Comparison of ENCODE assay signal across 21 cellular contexts in genomic region chr1:205348559-205349477, GRCh38. TPM values are rescaled to one million over a fixed set of nuclear protein-coding genes. Genes with fewer than 3 reads are reported as not detected.
DNase-seq lines count a peak whose midpoint lies in the region; ATAC-seq, FAIRE-seq and TF ChIP-seq lines count a peak whose summit lies in the region.
"Had no signal": no experiment of that assay in that cellular context is flagged by ENCODE, and none has a peak within 500 bp of the region (broad histone marks: within the 10 kb centered on the region; RNA-seq: fewer than 3 reads in every experiment).

No MANE protein-coding gene starts in this region.

- H3K4me2 ChIP-seq in K562 (ENCODE audit: insufficient read depth, low read length) (no peak overlapping the region), trophoblast cell (ENCODE audit: low read length) (no peak overlapping the region)

- POLR2A ChIA-PET in K562 (lab: Yijun Ruan, JAX) = interaction anchor here (0.6 to 1.5 kb wide), 5 partner anchors 12 to 1380 kb away, joined by 3 to 4 read pairs (median 3); no protein-coding TSS in a partner anchor

- H3K27me3 ChIP-seq in K562 (ENCODE audit: control insufficient read depth in 2 of 2, insufficient read depth in 2 of 2, low read length in 2 of 2) = peaks cover 45 to 81% of the 10 kb centered on the region in 2 experiments; a peak in 4 of 5 replicates
- H3K27me3 ChIP-seq in trophoblast cell (ENCODE audit: insufficient read depth, low read length) = peaks cover 6% of the 10 kb centered on the region

- H3K9me3 ChIP-seq in K562 (replicated peaks; ENCODE audit: control insufficient read depth, insufficient read depth, low read depth, low read length) (no peaks in the 10 kb centered on the region), trophoblast cell (ENCODE audit: insufficient read depth, low read depth, low read length) (peaks cover 3% of the 10 kb centered on the region)
- H3K9me3 ChIP-seq: neutrophil, SJSA1 had no signal

- TF ChIP-seq POLR2A in K562 (conservative IDR thresholded peaks at IDR 0.05) = no peak

- CTCF ChIA-PET in K562 (lab: Yijun Ruan, JAX; ENCODE audit: low intra/inter-chr PET ratio) = no interaction called here

- peak overlapping the region; percentile 30 for H4K91ac ChIP-seq in trophoblast cell (ENCODE audit: low read depth, low read length)

- WGBS in K562 (ENCODE audit: insufficient coverage, low coverage, missing lambda C conversion rate) = 0% methylated on average over 5 of the region's 5 CpGs
- WGBS in trophoblast cell (ENCODE audit: extremely low coverage, insufficient coverage, insufficient read length) = no CpG with 5 or more reads among the region's 5 CpGs

- no peak overlapping the region for H3K18ac ChIP-seq in trophoblast cell (ENCODE audit: low read length)

- H3K4me3 ChIP-seq in K562 (no peak overlapping the region), trophoblast cell (ENCODE audit: low read depth, low read length) (no peak overlapping the region)
- H3K4me3 ChIP-seq: SJSA1 had no signal

- no peak overlapping the region for H3K4ac ChIP-seq in trophoblast cell (ENCODE audit: low read depth, low read length)

- ATAC-seq in K562 (no peak), GM18511 (IDR thresholded peaks at IDR 0.05; ENCODE audit: unreplicated experiment) (no peak), GM21447 (IDR thresholded peaks at IDR 0.05; ENCODE audit: unreplicated experiment) (no peak)
- ATAC-seq: sciatic nerve had no signal

- H4K20me1 ChIP-seq in K562 (replicated peaks; ENCODE audit: control insufficient read depth, insufficient read depth, low read length) = peaks cover 25% of the 10 kb centered on the region; the same call in 1 of the 2 replicates

- no peak for TF ChIP-seq CTCF in K562 (IDR thresholded peaks at IDR 0.05 in 2 of 3, conservative IDR thresholded peaks at IDR 0.05 in 1 of 3; ENCODE audit: insufficient read depth in 2 of 3, low read depth in 1 of 3, low read length in 3 of 3)

- H3K4me1 ChIP-seq in K562 (replicated peaks in 1 of 2; ENCODE audit: control insufficient read depth in 2 of 2, insufficient read depth in 2 of 2, low read length in 2 of 2) (peaks cover 10% of the 10 kb centered on the region in 2 experiments), trophoblast cell (ENCODE audit: control insufficient read depth in 1 of 2, insufficient read depth in 2 of 2, low read length in 2 of 2) (peaks cover 5 to 35% of the 10 kb centered on the region in 2 experiments)
- H3K4me1 ChIP-seq: SJSA1 had no signal

- no peak overlapping the region for H2BK120ac ChIP-seq in trophoblast cell (ENCODE audit: insufficient read depth, low read length, poor library complexity)

- no peak overlapping the region for H4K12ac ChIP-seq in trophoblast cell (ENCODE audit: low read depth, low read length)

- H3K27ac ChIP-seq in K562 (ENCODE audit: extremely low read depth, low read depth, low read length) (no peak overlapping the region), trophoblast cell (ENCODE audit: low read depth, low read length) (no peak overlapping the region)
- H3K27ac ChIP-seq: neutrophil, SJSA1 had no signal

- no peak overlapping the region for H4K8ac ChIP-seq in trophoblast cell (ENCODE audit: low read depth, low read length)

- peaks cover 13% of the 10 kb centered on the region for H3K79me1 ChIP-seq in trophoblast cell (ENCODE audit: low read length)

- no peak for FAIRE-seq in K562 (lab: Jason Lieb, UNC)
- no peak for FAIRE-seq in HTR-8/SVneo (lab: Jason Lieb, UNC)

- no peak overlapping the region for H2AK5ac ChIP-seq in trophoblast cell (ENCODE audit: low read length)

- in situ Hi-C loops in K562 (cut with MboI) = no loop called here

- H3K9ac ChIP-seq in K562 (ENCODE audit: insufficient read depth in 1 of 2, low read depth in 2 of 2, low read length in 2 of 2) (no peak overlapping the region), trophoblast cell (ENCODE audit: low read length) (no peak overlapping the region)

- H3K36me3 ChIP-seq in K562 (ENCODE audit: control insufficient read depth, insufficient read depth, low read length) (no peaks in the 10 kb centered on the region), trophoblast cell (ENCODE audit: control insufficient read depth in 1 of 2, insufficient read depth in 2 of 2, low read length in 2 of 2) (no peaks in the 10 kb centered on the region)
- H3K36me3 ChIP-seq: neutrophil, SJSA1 had no signal

- peak overlapping the region; percentile 58 for H2BK12ac ChIP-seq in trophoblast cell (ENCODE audit: low read length)

- H2AFZ ChIP-seq in K562 (ENCODE audit: low read depth, low read length) (no peak overlapping the region), trophoblast cell (ENCODE audit: insufficient read depth, low read length, poor library complexity) (no peak overlapping the region)

- H3K9me1 ChIP-seq in K562 (ENCODE audit: control insufficient read depth, insufficient read depth, low read length) = no peaks in the 10 kb centered on the region

- no peak overlapping the region for H3K23ac ChIP-seq in trophoblast cell (ENCODE audit: low read length)

- H2BK5ac ChIP-seq in trophoblast cell (ENCODE audit: low read depth, low read length, poor library complexity) = no peak overlapping the region

- no peak overlapping the region for H3K14ac ChIP-seq in trophoblast cell (ENCODE audit: low read length)

- DNase-seq in DMS 273 treated with DMSO at 0.1 percent for 48 hours (lab: John Stamatoyannopoulos, UW) = peak; percentile 89
- peak; percentile 91 to 94 for DNase-seq in NCI-H524 (lab: John Stamatoyannopoulos, UW)
- DNase-seq in K562 (ENCODE audit: extremely low read depth in 1 of 4, low spot score in 3 of 4) = no peak
- DNase-seq in trophoblast cell = no peak
- DNase-seq in cardiac septum (ENCODE audit: low spot score) = no peak
- DNase-seq in HTR-8/SVneo (ENCODE audit: insufficient read length, low spot score) = no peak
- DNase-seq: activated CD4-positive, alpha-beta T cell treated with anti-CD3 and anti-CD28 coated beads, Interleukin-2, amount 10 ng/mL, durations not matched to agents 7 days and 5 days; activated naive CD4-positive, alpha-beta T cell treated with anti-CD3 and anti-CD28 coated beads, Interleukin-2, amount 10 ng/mL, durations not matched to agents 7 days and 5 days; cortex of kidney; DMS153; head of caudate nucleus; NCI-H1105 treated with DMSO at 0.1 percent for 48 hours; substantia nigra; T1000 had no signal

- H3K79me2 ChIP-seq in K562 (ENCODE audit: control insufficient read depth, insufficient read depth, low read length) = no peaks in the 10 kb centered on the region
- H3K79me2 ChIP-seq in trophoblast cell (ENCODE audit: control insufficient read depth, insufficient read depth, low read length, poor library complexity) = no peaks in the 10 kb centered on the region

- TF ChIP-seq EP300 in K562 (IDR thresholded peaks at IDR 0.05; ENCODE audit: low read length) = no peak

- no TSS peak for BruUV-seq in K562 (replicated peaks; lab: Mats Ljungman, UMichigan)

- TF ChIP-seq RAD21 in K562 (CRISPR knock-in tag; conservative IDR thresholded peaks at IDR 0.05 in 1 of 2, IDR thresholded peaks at IDR 0.05 in 1 of 2) = no peak

- intact Hi-C loops in K562 (cut with micrococcal nuclease) = no loop called here
- intact Hi-C loops in cardiac septum (cut with DNase I) = no loop called here

TF ChIP-seq in K562, 482 proteins besides CTCF, POLR2A, EP300 and RAD21:
- TF ChIP-seq EZH2 (IDR thresholded peaks at IDR 0.05; ENCODE audit: borderline replicate concordance, low read depth, low read length) (no peak), CBFA2T3 (IDR thresholded peaks at IDR 0.05) (peak; percentile 30; the same call in 1 of the 2 replicates)

RNA-seq across cellular contexts. Expression of gene KLHDC8A, which starts 7.9 kb away (rescaled TPM):
- total RNA-seq in K562 (2011; cell fraction: chromatin; rRNA removed; ENCODE audit: low replicate concordance) = not detected in 2 replicates
- total RNA-seq in K562 (2011; cell fraction: nucleolus; rRNA removed) = 0.13 TPM in 1 of 2 replicates, not detected in the other
- not detected in 2 replicates for total RNA-seq in K562 (2011; cell fraction: nucleoplasm; rRNA removed)
- total RNA-seq in K562 (2014; rRNA removed) = 0.24 and 0.54 TPM in 2 replicates
- total RNA-seq in K562 (2014; rRNA removed; fragmentation: Illumina TruSeq; extraction: Trizol) = not detected in 2 replicates
- not detected in 2 replicates for total RNA-seq in K562 (2015; rRNA removed; fragmentation: Illumina TruSeq; extraction: Trizol)
- total RNA-seq in K562 (2021) = 0.04 and 0.16 TPM in 2 replicates
- polyA plus RNA-seq in K562 (2011; rRNA removed) = 0.03 TPM in 1 of 2 replicates, not detected in the other
- 0.07 TPM in 1 of 2 replicates, not detected in the other for polyA plus RNA-seq in K562 (2011; cell fraction: cytosol; rRNA removed)
- polyA plus RNA-seq in K562 (2011; cell fraction: nucleus; rRNA removed) = not detected in 2 replicates
- 0.13 and 0.30 TPM in 2 replicates for polyA plus RNA-seq in K562 (2012)
- polyA plus RNA-seq in K562 (2014; fragmentation: Illumina TruSeq; extraction: Trizol) = not detected in 2 replicates
- polyA plus RNA-seq in K562 (2014; fragmentation: Nextera tagmentation; extraction: Ambion mirVana) = under 1 TPM in 1 of 2 experiments, not detected in 1; 0.01 TPM
- not detected in 2 replicates for polyA plus RNA-seq in K562 (2014; rRNA removed)
- not detected in 2 replicates for polyA minus RNA-seq in K562 (2011; rRNA and poly(A)+ RNA removed)
- polyA minus RNA-seq in K562 (2011; cell fraction: cytosol; rRNA and poly(A)+ RNA removed) = not detected in 2 replicates
- not detected in 2 replicates for polyA minus RNA-seq in K562 (2011; cell fraction: nucleus; rRNA and poly(A)+ RNA removed)
- 3.6 TPM in 2 replicates for polyA plus RNA-seq in trophoblast cell (2013)
- not detected for total RNA-seq in cardiac septum
- total RNA-seq: activated CD4-positive, alpha-beta T cell treated with anti-CD3 and anti-CD28 coated beads, Interleukin-2, amount 10 ng/mL, durations not matched to agents 7 days and 5 days; mesenteric fat pad; SJSA1 had no signal
- polyA plus RNA-seq: BJ had no signal

RNA-seq across cellular contexts. Expression of gene NUAK2, which starts 27.3 kb away (rescaled TPM):
- 0.40 and 0.90 TPM in 2 replicates for total RNA-seq in K562 (2011; cell fraction: chromatin; rRNA removed; ENCODE audit: low replicate concordance)
- total RNA-seq in K562 (2011; cell fraction: nucleolus; rRNA removed) = 0.39 and 0.83 TPM in 2 replicates
- total RNA-seq in K562 (2011; cell fraction: nucleoplasm; rRNA removed) = 0.23 and 0.73 TPM in 2 replicates
- total RNA-seq in K562 (2014; rRNA removed) = 0.05 and 0.29 TPM in 2 replicates
- 0.13 and 0.18 TPM in 2 replicates for total RNA-seq in K562 (2014; rRNA removed; fragmentation: Illumina TruSeq; extraction: Trizol)
- 0.14 and 0.15 TPM in 2 replicates for total RNA-seq in K562 (2015; rRNA removed; fragmentation: Illumina TruSeq; extraction: Trizol)
- total RNA-seq in K562 (2021) = 0.44 and 0.47 TPM in 2 replicates
- 0.11 and 0.68 TPM in 2 replicates for polyA plus RNA-seq in K562 (2011; rRNA removed)
- polyA plus RNA-seq in K562 (2011; cell fraction: cytosol; rRNA removed) = 0.19 and 0.37 TPM in 2 replicates
- polyA plus RNA-seq in K562 (2011; cell fraction: nucleus; rRNA removed) = 0.41 and 0.49 TPM in 2 replicates
- 0.20 and 0.60 TPM in 2 replicates for polyA plus RNA-seq in K562 (2012)
- polyA plus RNA-seq in K562 (2014; fragmentation: Illumina TruSeq; extraction: Trizol) = 0.27 and 0.33 TPM in 2 replicates
- polyA plus RNA-seq in K562 (2014; fragmentation: Nextera tagmentation; extraction: Ambion mirVana) = under 1 TPM; 0.04 to 0.10 TPM
- 0.19 and 0.45 TPM in 2 replicates for polyA plus RNA-seq in K562 (2014; rRNA removed)
- polyA minus RNA-seq in K562 (2011; rRNA and poly(A)+ RNA removed) = 0.28 and 0.39 TPM in 2 replicates
- polyA minus RNA-seq in K562 (2011; cell fraction: cytosol; rRNA and poly(A)+ RNA removed) = 0.48 and 0.64 TPM in 2 replicates
- polyA minus RNA-seq in K562 (2011; cell fraction: nucleus; rRNA and poly(A)+ RNA removed) = 0.54 and 0.78 TPM in 2 replicates
- polyA plus RNA-seq in trophoblast cell (2013) = 20.4 and 22.1 TPM in 2 replicates
- total RNA-seq in cardiac septum = 0.75 TPM

Comparison
In these comparisons a context has a peak if more than half of its experiments do, and no peak if none do; other contexts are left out.
1. DNase-seq: peak in DMS 273 treated with DMSO at 0.1 percent for 48 hours (single experiment) and NCI-H524 (2 of 2); none in K562 (0 of 4), trophoblast cell (0 of 2), cardiac septum (single experiment) and HTR-8/SVneo (single experiment).